Comparison of ENCODE assay signal across 12 cellular contexts in genomic region chr3:72582211-72582878, GRCh38.
DNase-seq lines count a peak whose midpoint lies in the region; ATAC-seq and TF ChIP-seq lines count a peak whose summit lies in the region.
"Had no signal": no experiment of that assay in that cellular context is flagged by ENCODE, and none has a peak within 500 bp of the region (broad histone marks: within the 10 kb centered on the region; RNA-seq: fewer than 3 reads in every experiment).

No MANE protein-coding gene starts in this region.

- no peak overlapping the region for H3K4me3 Mint-ChIP-seq in endodermal cell

- DNase-seq in endodermal cell (no peak), sciatic nerve (ENCODE audit: low spot score) (no peak), NCI-H345 treated with DMSO at 0.1 percent for 48 hours (lab: John Stamatoyannopoulos, UW; ENCODE audit: unreplicated experiment) (no peak), occipital lobe (lab: John Stamatoyannopoulos, UW) (no peak)
- DNase-seq in NK-92 treated with Interleukin-12 subunit alpha and Interleukin-12 subunit beta, amount 100 ng/mL, for 24 hours (lab: John Stamatoyannopoulos, UW), result no peak
- DNase-seq: dermis blood vessel endothelial cell, Karpas-422, kidney, SIG-M5 had no signal

- no peaks in the 10 kb centered on the region for H3K9me3 Mint-ChIP-seq in endodermal cell

- no peak for TF ChIP-seq CTCF in endodermal cell (conservative IDR thresholded peaks at IDR 0.05)

- intact Hi-C loops in sciatic nerve (cut with DNase I), result no loop called here

- H3K4me1 Mint-ChIP-seq in endodermal cell, result peaks cover 11% of the 10 kb centered on the region

- no peak overlapping the region for H3K27ac ChIP-seq in endodermal cell (ENCODE audit: low read depth, low read length)

- no peaks in the 10 kb centered on the region for H3K9me3 ChIP-seq in endodermal cell (ENCODE audit: control insufficient read depth, low read length)

- peak; percentile 97 for ATAC-seq in GM18517 (IDR thresholded peaks at IDR 0.05; ENCODE audit: unreplicated experiment)
- peak; percentile 97 for ATAC-seq in GM21367 (IDR thresholded peaks at IDR 0.05; ENCODE audit: unreplicated experiment)
- ATAC-seq in HG03095 (IDR thresholded peaks at IDR 0.05; ENCODE audit: unreplicated experiment), result peak; percentile 97
- no peak for ATAC-seq in sciatic nerve

- H3K27me3 Mint-ChIP-seq in endodermal cell (ENCODE audit: insufficient read depth), result no peaks in the 10 kb centered on the region

- H3K4me3 ChIP-seq in endodermal cell (ENCODE audit: low read length), result no peak overlapping the region

- 83 to 95% methylated on average over 3 to 6 of the region's 6 CpGs for WGBS in endodermal cell (ENCODE audit: insufficient coverage in 1 of 2, insufficient read length in 1 of 2), 2 experiments

- H3K9ac ChIP-seq in endodermal cell (ENCODE audit: extremely low read depth, low read length, poor library complexity, severe bottlenecking), result no peak overlapping the region

- H3K36me3 Mint-ChIP-seq in endodermal cell (ENCODE audit: low read depth), result no peaks in the 10 kb centered on the region

- H3K4me1 ChIP-seq in endodermal cell (ENCODE audit: control insufficient read depth, insufficient read depth, low read length), result no peaks in the 10 kb centered on the region

- no peaks in the 10 kb centered on the region for H3K27me3 ChIP-seq in endodermal cell (ENCODE audit: control insufficient read depth, insufficient read depth, low read length, poor library complexity, severe bottlenecking)

- peak overlapping the region; percentile 31 for H3K27ac Mint-ChIP-seq in endodermal cell

- H3K36me3 ChIP-seq in endodermal cell (ENCODE audit: control insufficient read depth, insufficient read depth, low read length), result no peaks in the 10 kb centered on the region
